Comparison of ENCODE assay signal across 1 cellular context in genomic region chr2:223930002-223930976, GRCh38.
TF ChIP-seq lines count a peak whose summit lies in the region.

No MANE protein-coding gene starts in this region.

TF ChIP-seq in HepG2, 621 proteins besides CTCF, POLR2A, EP300 and RAD21 (continued from another document and continues in another):
- TF ChIP-seq RERE (CRISPR knock-in tag; IDR thresholded peaks at IDR 0.05; ENCODE audit: low read depth), result no peak; the same call in 1 of the 2 replicates
- no peak for TF ChIP-seq ZBTB3 (CRISPR knock-in tag; IDR thresholded peaks at IDR 0.05; ENCODE audit: borderline replicate concordance, low read depth)
- no peak for TF ChIP-seq CCAR2 (optimal IDR thresholded peaks at IDR 0.05; ENCODE audit: low read depth, low read length)
- peak; percentile 19; the same call in 1 of the 2 replicates for TF ChIP-seq AHR (CRISPR knock-in tag; IDR thresholded peaks at IDR 0.05)
- TF ChIP-seq RORA (CRISPR knock-in tag; IDR thresholded peaks at IDR 0.05), result no peak
- peak; percentile 79; the same call in 1 of the 2 replicates for TF ChIP-seq NFKB2 (CRISPR knock-in tag; IDR thresholded peaks at IDR 0.05; ENCODE audit: borderline replicate concordance)
- no peak for TF ChIP-seq BRF2 (CRISPR knock-in tag; IDR thresholded peaks at IDR 0.05)
- no peak for TF ChIP-seq MAFG (CRISPR knock-in tag; IDR thresholded peaks at IDR 0.05)
- peak; percentile 72; the same call in 1 of the 2 replicates for TF ChIP-seq ARHGAP35 (CRISPR knock-in tag; IDR thresholded peaks at IDR 0.05; ENCODE audit: borderline replicate concordance)
- TF ChIP-seq DZIP1 (CRISPR knock-in tag; IDR thresholded peaks at IDR 0.05), result no peak
- TF ChIP-seq GABPB1 (CRISPR knock-in tag; IDR thresholded peaks at IDR 0.05), result peak; percentile 69
- TF ChIP-seq ZNF468 (CRISPR knock-in tag; IDR thresholded peaks at IDR 0.05), result no peak
- TF ChIP-seq ATF7 (IDR thresholded peaks at IDR 0.05), result peak; percentile 87
- peak; percentile 93; the same call in 1 of the 2 replicates for TF ChIP-seq ATF7 (CRISPR knock-in tag; IDR thresholded peaks at IDR 0.05)
- TF ChIP-seq ZNF260 (CRISPR knock-in tag; IDR thresholded peaks at IDR 0.05; ENCODE audit: borderline replicate concordance, low read depth), result no peak
- TF ChIP-seq ZNF792 (CRISPR knock-in tag; IDR thresholded peaks at IDR 0.05), result peak; percentile 80
- no peak for TF ChIP-seq GABPA (IDR thresholded peaks at IDR 0.05; ENCODE audit: low read depth, low read length)
- peak; percentile 52; the same call in 1 of the 2 replicates for TF ChIP-seq GABPA (CRISPR knock-in tag; IDR thresholded peaks at IDR 0.05; ENCODE audit: low read depth)
- no peak for TF ChIP-seq ZFP37 (CRISPR knock-in tag; IDR thresholded peaks at IDR 0.05; ENCODE audit: borderline replicate concordance)
- peak; percentile 71 for TF ChIP-seq MXD4 (CRISPR knock-in tag; IDR thresholded peaks at IDR 0.05)
- TF ChIP-seq SATB2 (CRISPR knock-in tag; IDR thresholded peaks at IDR 0.05), result no peak
- TF ChIP-seq RXRB (CRISPR knock-in tag; IDR thresholded peaks at IDR 0.05; ENCODE audit: borderline replicate concordance), result peak; percentile 74
- TF ChIP-seq NFE2 (CRISPR knock-in tag; IDR thresholded peaks at IDR 0.05), result no peak
- peak; percentile 78; the same call in 1 of the 2 replicates for TF ChIP-seq ZNF782 (CRISPR knock-in tag; IDR thresholded peaks at IDR 0.05; ENCODE audit: borderline replicate concordance)
- TF ChIP-seq SKI (IDR thresholded peaks at IDR 0.05; ENCODE audit: partially characterized antibody), result peak; percentile 21
- no peak for TF ChIP-seq ZNF367 (CRISPR knock-in tag; IDR thresholded peaks at IDR 0.05; ENCODE audit: borderline replicate concordance)
- TF ChIP-seq ZMYM3 (CRISPR knock-in tag; IDR thresholded peaks at IDR 0.05), result peak; percentile 90
- peak; percentile 14; the same call in 1 of the 2 replicates for TF ChIP-seq KDM6A (CRISPR knock-in tag; IDR thresholded peaks at IDR 0.05; ENCODE audit: low read depth)
- TF ChIP-seq ADNP (CRISPR knock-in tag; IDR thresholded peaks at IDR 0.05), result peak; percentile 7; the same call in 1 of the 2 replicates
- TF ChIP-seq ZNF605 (CRISPR knock-in tag; IDR thresholded peaks at IDR 0.05), result peak; percentile 98
- peak; percentile 97 for TF ChIP-seq CREB1 (IDR thresholded peaks at IDR 0.05)
- peak; percentile 94 for TF ChIP-seq CREB1 (CRISPR knock-in tag; IDR thresholded peaks at IDR 0.05)
- peak; percentile 91 for TF ChIP-seq SSRP1 (CRISPR knock-in tag; IDR thresholded peaks at IDR 0.05)
- peak; percentile 56; the same call in 1 of the 2 replicates for TF ChIP-seq ZNF329 (CRISPR knock-in tag; IDR thresholded peaks at IDR 0.05; ENCODE audit: low read depth)
- peak; percentile 93 for TF ChIP-seq AKAP8 (CRISPR knock-in tag; IDR thresholded peaks at IDR 0.05)
- peak; percentile 96 for TF ChIP-seq POGZ (CRISPR knock-in tag; IDR thresholded peaks at IDR 0.05)
- TF ChIP-seq ZNF460 (CRISPR knock-in tag; IDR thresholded peaks at IDR 0.05; ENCODE audit: borderline replicate concordance), result peak; percentile 98
- peak; percentile 62; the same call in 1 of the 2 replicates for TF ChIP-seq BCL3 (CRISPR knock-in tag; IDR thresholded peaks at IDR 0.05)
- peak; percentile 71 for TF ChIP-seq ZNF407 (CRISPR knock-in tag; IDR thresholded peaks at IDR 0.05; ENCODE audit: not compliant biosample characterization)
- no peak for TF ChIP-seq ZNF337 (CRISPR knock-in tag; IDR thresholded peaks at IDR 0.05; ENCODE audit: borderline replicate concordance, low read depth)
- peak in 1 of 2 experiments; percentile 80; a peak in 2 of 4 replicates for TF ChIP-seq NR2F1 (CRISPR knock-in tag; IDR thresholded peaks at IDR 0.05)
- TF ChIP-seq PBX2 (CRISPR knock-in tag; IDR thresholded peaks at IDR 0.05), result peak; percentile 35; the same call in 1 of the 2 replicates
- peak; percentile 40; the same call in 1 of the 2 replicates for TF ChIP-seq IRF2 (CRISPR knock-in tag; IDR thresholded peaks at IDR 0.05)
- peak; percentile 61; the same call in 1 of the 2 replicates for TF ChIP-seq ZNF784 (CRISPR knock-in tag; IDR thresholded peaks at IDR 0.05; ENCODE audit: borderline replicate concordance)
- no peak; the same call in 1 of the 2 replicates for TF ChIP-seq ZBTB20 (CRISPR knock-in tag; IDR thresholded peaks at IDR 0.05; ENCODE audit: borderline replicate concordance, low read depth)
